In the genomic region with DNA sequence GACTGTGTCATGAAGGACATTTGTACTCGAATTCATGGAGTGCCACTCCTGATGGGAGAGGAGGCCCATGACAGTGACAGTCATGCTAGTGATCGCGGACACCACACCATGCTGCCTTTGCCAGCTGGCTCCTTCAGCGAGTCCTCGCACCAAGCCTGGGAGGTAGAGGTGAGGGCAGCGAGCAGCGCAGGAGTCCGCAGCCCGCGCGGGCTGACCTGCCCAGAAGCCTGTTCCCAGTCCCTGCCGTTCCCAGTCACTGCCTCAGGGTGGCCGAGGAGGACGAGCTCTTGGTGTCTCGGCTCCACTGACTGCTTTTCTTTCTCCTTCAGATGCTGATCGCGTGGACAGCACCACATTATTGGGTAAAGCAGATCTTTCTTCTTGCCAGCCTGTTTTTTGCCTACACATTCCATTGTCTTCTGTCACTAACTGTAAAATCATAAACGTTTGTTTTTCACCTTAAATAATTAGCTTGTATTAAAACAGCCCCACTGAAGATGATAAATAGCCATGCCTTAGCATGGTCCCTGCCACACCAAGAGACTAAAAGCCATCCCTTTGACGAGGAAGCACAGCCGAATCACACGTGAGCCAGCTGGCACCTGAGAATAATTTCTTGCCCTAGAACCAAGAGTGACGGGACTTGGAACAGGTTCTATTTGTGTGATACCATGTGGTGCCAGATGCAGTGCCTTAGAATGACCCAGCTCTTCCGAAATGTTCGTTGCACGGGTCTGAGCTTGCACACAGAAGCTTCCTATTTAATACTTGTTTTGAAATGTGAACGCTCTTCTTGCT, we compare ENCODE assay signal across 12 cellular contexts. TPM values are rescaled to one million over a fixed set of nuclear protein-coding genes. Genes with fewer than 3 reads are reported as not detected.
DNase-seq lines count a peak whose midpoint lies in the region; ATAC-seq and TF ChIP-seq lines count a peak whose summit lies in the region.
"Had no signal": no experiment of that assay in that cellular context is flagged by ENCODE, and none has a peak within 500 bp of the region (broad histone marks: within the 10 kb centered on the region; RNA-seq: fewer than 3 reads in every experiment).

No MANE protein-coding gene starts in this region.

- H3K36me3 ChIP-seq in SK-N-SH (replicated peaks in 1 of 2; ENCODE audit: control insufficient read depth in 1 of 2, insufficient read depth in 2 of 2, low read length in 1 of 2) (peaks cover 0 to 65% of the 10 kb centered on the region in 2 experiments), liver (ENCODE audit: control insufficient read depth in 4 of 4, insufficient read depth in 3 of 4, low read depth in 1 of 4, low read length in 3 of 4) (peaks cover 0 to 8% (median 2%) of the 10 kb centered on the region in 4 donors), aorta (ENCODE audit: control insufficient read depth in 1 of 2, insufficient read depth in 2 of 2, low read length in 1 of 2) (peaks cover 0 to 4% of the 10 kb centered on the region in 2 donors)

- TF ChIP-seq RAD21 in SK-N-SH (IDR thresholded peaks at IDR 0.05; ENCODE audit: low read length) = no peak
- peak; percentile 45 to 71 for TF ChIP-seq RAD21 in liver (IDR thresholded peaks at IDR 0.05)

- H3K4me3 ChIP-seq in SK-N-SH (ENCODE audit: low read depth in 2 of 2, low read length in 1 of 2) = no peak overlapping the region
- no peak overlapping the region for H3K4me3 ChIP-seq in choroid plexus epithelial cell (ENCODE audit: low read depth, low read length)
- no peak overlapping the region for H3K4me3 ChIP-seq in liver (ENCODE audit: low read depth in 1 of 3, low read length in 3 of 3)
- H3K4me3 ChIP-seq in aorta (ENCODE audit: low read length in 2 of 2) = no peak overlapping the region

- ATAC-seq in SK-N-SH treated with all-trans-retinoic acid at 6 μM for 48 hours (no peak), aorta (ENCODE audit: low FRiP score) (peak; percentile 19)

- POLR2A ChIA-PET in SK-N-SH (lab: Yijun Ruan, JAX) = no interaction called here

- H3K27me3 ChIP-seq in SK-N-SH (ENCODE audit: insufficient read depth) (no peaks in the 10 kb centered on the region), liver (ENCODE audit: control insufficient read depth in 4 of 4, insufficient read depth in 4 of 4, low read length in 3 of 4) (no peaks in the 10 kb centered on the region), aorta (ENCODE audit: control insufficient read depth in 1 of 2, insufficient read depth in 2 of 2, low read length in 1 of 2) (no peaks in the 10 kb centered on the region)

- no peak overlapping the region for H2AFZ ChIP-seq in SK-N-SH (ENCODE audit: low read depth)

- peaks cover 0 to 12% of the 10 kb centered on the region in 2 experiments; a peak in 2 of 4 replicates for H3K4me1 ChIP-seq in SK-N-SH (ENCODE audit: control insufficient read depth in 1 of 2, insufficient read depth in 2 of 2, low read depth in 1 of 2, low read length in 1 of 2)
- peaks cover 7 to 36% (median 31%) of the 10 kb centered on the region in 4 donors for H3K4me1 ChIP-seq in liver (ENCODE audit: control insufficient read depth in 4 of 4, insufficient read depth in 4 of 4, low read length in 3 of 4)
- no peaks in the 10 kb centered on the region for H3K4me1 ChIP-seq in aorta (ENCODE audit: control insufficient read depth in 1 of 2, insufficient read depth in 2 of 2, low read length in 2 of 2)

- no peaks in the 10 kb centered on the region for H3K79me2 ChIP-seq in SK-N-SH (ENCODE audit: insufficient read depth)

- intact Hi-C loops in aorta (cut with DNase I) = no loop called here

- DNase-seq in SK-N-SH (peak; percentile 48), choroid plexus epithelial cell (ENCODE audit: low read depth) (peak; percentile 14), aorta (no peak), middle frontal gyrus (ENCODE audit: extremely low spot score, low spot score) (no peak), H4 (ENCODE audit: low spot score) (no peak)
- DNase-seq in activated CD4-positive, alpha-beta T cell treated with anti-CD3 and anti-CD28 coated beads, Interleukin-2, amount 50 U/mL, for 1 hour = no peak
- DNase-seq: stimulated activated CD4-positive, alpha-beta T cell treated with anti-CD3 and anti-CD28 coated beads, Interleukin-1b, Interleukin-23, amount 100 ng/mL, for 48 hours had no signal

- H3K9ac ChIP-seq in SK-N-SH (no peak overlapping the region), liver (ENCODE audit: low read depth in 1 of 2, low read length in 2 of 2) (no peak overlapping the region)

- H3K9me3 ChIP-seq in SK-N-SH = no peaks in the 10 kb centered on the region
- H3K9me3 ChIP-seq in liver (ENCODE audit: control insufficient read depth in 4 of 4, low read length in 3 of 4) = no peaks in the 10 kb centered on the region
- no peaks in the 10 kb centered on the region for H3K9me3 ChIP-seq in aorta (ENCODE audit: control insufficient read depth, low read length)

- H3F3A ChIP-seq in SK-N-SH (replicated peaks; ENCODE audit: insufficient read depth) = no peaks in the 10 kb centered on the region

- no peaks in the 10 kb centered on the region for H4K20me1 ChIP-seq in SK-N-SH (ENCODE audit: insufficient read depth)

- H3K4me2 ChIP-seq in SK-N-SH = no peak overlapping the region

- CTCF ChIA-PET in SK-N-SH (lab: Yijun Ruan, JAX) = interaction anchor here (0.9 to 1.1 kb wide), 2 partner anchors 15 to 89 kb away, joined by 4 read pairs; no protein-coding TSS in a partner anchor

- no peak overlapping the region; a peak in 1 of 4 replicates for H3K27ac ChIP-seq in SK-N-SH (ENCODE audit: low read depth in 2 of 2, low read length in 1 of 2)
- peak overlapping the region; percentile 37 to 66 for H3K27ac ChIP-seq in liver (ENCODE audit: low read depth in 1 of 2, low read length in 2 of 2)
- peak overlapping the region in 1 of 2 donors; percentile 4 for H3K27ac ChIP-seq in aorta (ENCODE audit: low read depth in 1 of 2, low read length in 2 of 2)

- no peaks in the 10 kb centered on the region for H3K9me2 ChIP-seq in SK-N-SH

- TF ChIP-seq CTCF in SK-N-SH (IDR thresholded peaks at IDR 0.05) = no peak
- TF ChIP-seq CTCF in choroid plexus epithelial cell (conservative IDR thresholded peaks at IDR 0.05; ENCODE audit: low read depth, low read length) = peak; percentile 25
- TF ChIP-seq CTCF in liver (IDR thresholded peaks at IDR 0.05; ENCODE audit: low read depth, low read length, missing input control) = peak; percentile 48

- 82% methylated on average over 14 of the region's 26 CpGs for WGBS in SK-N-SH (ENCODE audit: low lambda C conversion rate)
- WGBS in liver = 35% methylated on average over 26 of the region's 26 CpGs
- WGBS in aorta, 2 donors = 33 to 45% methylated on average over 26 of the region's 26 CpGs

- TF ChIP-seq EP300 in SK-N-SH (IDR thresholded peaks at IDR 0.05; ENCODE audit: borderline replicate concordance in 1 of 2, low read depth in 1 of 2, low read length in 1 of 2) = no peak

TF ChIP-seq in SK-N-SH, 30 proteins besides CTCF, POLR2A, EP300 and RAD21:
- no peak for TF ChIP-seq POLR2AphosphoS5 (IDR thresholded peaks at IDR 0.05; ENCODE audit: low read depth, low read length)
- TF ChIP-seq FOXM1 (IDR thresholded peaks at IDR 0.05; ENCODE audit: low read depth) = no peak
- no peak for TF ChIP-seq MEF2A (IDR thresholded peaks at IDR 0.05; ENCODE audit: borderline replicate concordance, low read depth)

TF ChIP-seq in SK-N-SH treated with all-trans-retinoic acid at 6 μM for 48 hours, 23 proteins besides CTCF, POLR2A, EP300 and RAD21:
- TF ChIP-seq RARB (CRISPR knock-in tag; IDR thresholded peaks at IDR 0.05) (no peak), TOX (CRISPR knock-in tag; IDR thresholded peaks at IDR 0.05; ENCODE audit: borderline replicate concordance) (no peak)
- TF ChIP-seq, protein P1, sequence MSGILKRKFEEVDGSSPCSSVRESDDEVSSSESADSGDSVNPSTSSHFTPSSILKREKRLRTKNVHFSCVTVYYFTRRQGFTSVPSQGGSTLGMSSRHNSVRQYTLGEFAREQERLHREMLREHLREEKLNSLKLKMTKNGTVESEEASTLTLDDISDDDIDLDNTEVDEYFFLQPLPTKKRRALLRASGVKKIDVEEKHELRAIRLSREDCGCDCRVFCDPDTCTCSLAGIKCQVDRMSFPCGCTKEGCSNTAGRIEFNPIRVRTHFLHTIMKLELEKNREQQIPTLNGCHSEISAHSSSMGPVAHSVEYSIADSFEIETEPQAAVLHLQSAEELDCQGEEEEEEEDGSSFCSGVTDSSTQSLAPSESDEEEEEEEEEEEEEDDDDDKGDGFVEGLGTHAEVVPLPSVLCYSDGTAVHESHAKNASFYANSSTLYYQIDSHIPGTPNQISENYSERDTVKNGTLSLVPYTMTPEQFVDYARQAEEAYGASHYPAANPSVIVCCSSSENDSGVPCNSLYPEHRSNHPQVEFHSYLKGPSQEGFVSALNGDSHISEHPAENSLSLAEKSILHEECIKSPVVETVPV (CRISPR knock-in tag; IDR thresholded peaks at IDR 0.05) = no peak

TF ChIP-seq in liver, 16 proteins besides CTCF, POLR2A, EP300 and RAD21 (continues in another document):
- peak in 1 of 2 donors; percentile 33 for TF ChIP-seq JUND (IDR thresholded peaks at IDR 0.05)

RNA-seq across cellular contexts. Expression of a gene that starts 25.5 kb away (rescaled TPM):
- polyA plus RNA-seq in SK-N-SH (2012; rRNA removed) (11.3 and 14.1 TPM in 2 replicates), liver (1 to 10 TPM; 4.9 to 6.3 TPM), aorta (100 to 1,000 TPM in 1 of 2 donors, 1 to 10 TPM in 1; 8.6 to 320 TPM)
- polyA plus RNA-seq in SK-N-SH (2012; cell fraction: cytosol; rRNA removed) = 11.1 and 11.6 TPM in 2 replicates
- polyA plus RNA-seq in SK-N-SH (2012; cell fraction: nucleus; rRNA removed) = 22.5 and 24.0 TPM in 2 replicates
- total RNA-seq in liver (10 to 100 TPM in 1 of 2 donors, 1 to 10 TPM in 1; 4.7 to 36.0 TPM), aorta (10 to 100 TPM; 59.2 to 66.7 TPM)
- total RNA-seq in H4 (2014; rRNA removed; shearing (Covaris generic)) = 6.5 and 9.4 TPM in 2 replicates

RNA-seq across cellular contexts. Expression of a gene that starts 50.5 kb away (rescaled TPM):
- polyA plus RNA-seq in SK-N-SH (2012; rRNA removed) (not detected in 2 replicates), liver (not detected), aorta (not detected)
- polyA plus RNA-seq in SK-N-SH (2012; cell fraction: cytosol; rRNA removed) = not detected in 2 replicates
- not detected in 2 replicates for polyA plus RNA-seq in SK-N-SH (2012; cell fraction: nucleus; rRNA removed)
- total RNA-seq in liver (under 1 TPM in 1 of 2 donors, not detected in 1; 0.42 TPM), aorta (not detected)
- total RNA-seq in H4 (2014; rRNA removed; shearing (Covaris generic)) = not detected in 2 replicates
- total RNA-seq: A673, NCI-H460, subcutaneous adipose tissue had no signal

Comparison
In these comparisons a context has a peak if more than half of its experiments do, and no peak if none do; other contexts are left out.
1. DNase-seq: peak in SK-N-SH (single experiment) and choroid plexus epithelial cell (single experiment); none in aorta (0 of 2), middle frontal gyrus (single experiment), H4 (single experiment) and activated CD4-positive, alpha-beta T cell treated with anti-CD3 and anti-CD28 coated beads, Interleukin-2, amount 50 U/mL, for 1 hour (single experiment).
2. H3K27ac ChIP-seq: peak in liver (2 of 2); none in SK-N-SH (0 of 2).